Comparison of ENCODE assay signal across 1 cellular context in the genomic region with DNA sequence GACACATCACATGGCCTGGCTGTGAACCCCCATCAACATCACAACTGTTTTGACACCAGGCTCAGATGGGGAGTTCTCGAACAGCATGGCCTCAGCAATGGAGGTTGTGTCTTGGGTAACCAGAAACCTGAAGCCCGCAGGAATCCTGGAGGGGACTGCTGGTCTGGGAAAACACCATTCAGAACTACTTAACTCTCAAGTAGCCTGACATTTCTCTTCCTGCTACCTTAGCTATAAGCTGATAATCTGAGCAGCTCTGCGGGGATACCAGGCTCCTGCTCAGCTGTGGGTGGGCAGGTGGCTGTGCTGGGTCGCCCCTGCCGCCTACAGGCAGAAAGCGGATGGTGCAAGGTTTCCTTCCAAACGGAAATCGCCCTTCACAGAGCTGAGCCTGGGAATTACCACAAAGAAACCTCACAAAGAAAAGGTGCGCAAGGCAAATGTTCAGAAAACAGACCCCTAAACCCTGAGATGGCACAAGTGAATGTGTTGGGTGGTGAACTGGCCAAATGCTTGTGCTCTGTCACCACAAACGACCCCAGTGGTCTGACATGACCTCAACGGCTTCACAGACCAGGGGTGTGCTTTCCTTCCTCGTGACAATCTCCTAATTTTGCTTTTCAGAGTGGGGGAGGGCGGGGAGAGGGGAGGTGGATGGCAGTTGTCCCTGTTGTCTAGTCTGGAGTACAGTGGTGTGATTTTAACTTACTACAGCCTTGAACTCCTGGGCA.
TF ChIP-seq lines count a peak whose summit lies in the region.

No MANE protein-coding gene starts in this region.

TF ChIP-seq in HepG2, 621 proteins besides CTCF, POLR2A, EP300 and RAD21 (continued from another document and continues in another):
- TF ChIP-seq, protein P1, sequence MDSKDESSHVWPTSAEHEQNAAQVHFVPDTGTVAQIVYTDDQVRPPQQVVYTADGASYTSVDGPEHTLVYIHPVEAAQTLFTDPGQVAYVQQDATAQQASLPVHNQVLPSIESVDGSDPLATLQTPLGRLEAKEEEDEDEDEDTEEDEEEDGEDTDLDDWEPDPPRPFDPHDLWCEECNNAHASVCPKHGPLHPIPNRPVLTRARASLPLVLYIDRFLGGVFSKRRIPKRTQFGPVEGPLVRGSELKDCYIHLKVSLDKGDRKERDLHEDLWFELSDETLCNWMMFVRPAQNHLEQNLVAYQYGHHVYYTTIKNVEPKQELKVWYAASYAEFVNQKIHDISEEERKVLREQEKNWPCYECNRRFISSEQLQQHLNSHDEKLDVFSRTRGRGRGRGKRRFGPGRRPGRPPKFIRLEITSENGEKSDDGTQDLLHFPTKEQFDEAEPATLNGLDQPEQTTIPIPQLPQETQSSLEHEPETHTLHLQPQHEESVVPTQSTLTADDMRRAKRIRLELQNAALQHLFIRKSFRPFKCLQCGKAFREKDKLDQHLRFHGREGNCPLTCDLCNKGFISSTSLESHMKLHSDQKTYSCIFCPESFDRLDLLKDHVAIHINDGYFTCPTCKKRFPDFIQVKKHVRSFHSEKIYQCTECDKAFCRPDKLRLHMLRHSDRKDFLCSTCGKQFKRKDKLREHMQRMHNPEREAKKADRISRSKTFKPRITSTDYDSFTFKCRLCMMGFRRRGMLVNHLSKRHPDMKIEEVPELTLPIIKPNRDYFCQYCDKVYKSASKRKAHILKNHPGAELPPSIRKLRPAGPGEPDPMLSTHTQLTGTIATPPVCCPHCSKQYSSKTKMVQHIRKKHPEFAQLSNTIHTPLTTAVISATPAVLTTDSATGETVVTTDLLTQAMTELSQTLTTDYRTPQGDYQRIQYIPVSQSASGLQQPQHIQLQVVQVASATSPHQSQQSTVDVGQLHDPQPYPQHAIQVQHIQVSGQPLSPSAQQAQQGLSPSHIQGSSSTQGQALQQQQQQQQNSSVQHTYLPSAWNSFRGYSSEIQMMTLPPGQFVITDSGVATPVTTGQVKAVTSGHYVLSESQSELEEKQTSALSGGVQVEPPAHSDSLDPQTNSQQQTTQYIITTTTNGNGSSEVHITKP (CRISPR knock-in tag; IDR thresholded peaks at IDR 0.05; ENCODE audit: low read depth), result no peak
- TF ChIP-seq, protein P2, sequence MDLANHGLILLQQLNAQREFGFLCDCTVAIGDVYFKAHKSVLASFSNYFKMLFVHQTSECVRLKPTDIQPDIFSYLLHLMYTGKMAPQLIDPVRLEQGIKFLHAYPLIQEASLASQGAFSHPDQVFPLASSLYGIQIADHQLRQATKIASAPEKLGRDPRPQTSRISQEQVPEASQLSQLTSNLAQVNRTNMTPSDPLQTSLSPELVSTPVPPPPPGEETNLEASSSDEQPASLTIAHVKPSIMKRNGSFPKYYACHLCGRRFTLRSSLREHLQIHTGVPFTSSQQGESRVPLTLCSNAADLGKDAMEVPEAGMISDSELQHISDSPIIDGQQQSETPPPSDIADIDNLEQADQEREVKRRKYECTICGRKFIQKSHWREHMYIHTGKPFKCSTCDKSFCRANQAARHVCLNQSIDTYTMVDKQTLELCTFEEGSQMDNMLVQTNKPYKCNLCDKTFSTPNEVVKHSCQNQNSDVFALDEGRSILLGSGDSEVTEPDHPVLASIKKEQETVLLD (CRISPR knock-in tag; IDR thresholded peaks at IDR 0.05; ENCODE audit: low read depth), result no peak
- TF ChIP-seq ZNF143 (CRISPR knock-in tag; IDR thresholded peaks at IDR 0.05) (no peak), ZNF460 (CRISPR knock-in tag; IDR thresholded peaks at IDR 0.05; ENCODE audit: borderline replicate concordance) (no peak), TCF12 (IDR thresholded peaks at IDR 0.05) (no peak), TCF12 (CRISPR knock-in tag; IDR thresholded peaks at IDR 0.05) (0 out of 2 replicates have a peak, but pooled peaks have one; percentile 31), PCBP2 (optimal IDR thresholded peaks at IDR 0.05; ENCODE audit: low read depth, low read length, poor library complexity, severe bottlenecking) (no peak), HNF4A (CRISPR knock-in tag; IDR thresholded peaks at IDR 0.05) (no peak), PAX8 (CRISPR knock-in tag; IDR thresholded peaks at IDR 0.05; ENCODE audit: borderline replicate concordance) (no peak), NFKBIZ (CRISPR knock-in tag; IDR thresholded peaks at IDR 0.05) (peak; percentile 56; the same call in 1 of the 2 replicates), NR2F6 (IDR thresholded peaks at IDR 0.05) (no peak; the same call in 1 of the 2 replicates), NR2F6 (CRISPR knock-in tag; IDR thresholded peaks at IDR 0.05) (peak; percentile 43; the same call in 1 of the 2 replicates), FOXC1 (CRISPR knock-in tag; IDR thresholded peaks at IDR 0.05; ENCODE audit: borderline replicate concordance) (peak; percentile 95; the same call in 1 of the 2 replicates), ZNF577 (CRISPR knock-in tag; IDR thresholded peaks at IDR 0.05; ENCODE audit: borderline replicate concordance, low read depth) (no peak), ZSCAN31 (CRISPR knock-in tag; IDR thresholded peaks at IDR 0.05; ENCODE audit: low read depth) (0 out of 2 replicates have a peak, but pooled peaks have one; percentile 29), ZNF44 (CRISPR knock-in tag; IDR thresholded peaks at IDR 0.05) (no peak), FOXA1 (IDR thresholded peaks at IDR 0.05) (no peak), FOXA1 (CRISPR knock-in tag; IDR thresholded peaks at IDR 0.05) (0 out of 2 replicates have a peak, but pooled peaks have one; percentile 28), ZNF12 (CRISPR knock-in tag; IDR thresholded peaks at IDR 0.05) (no peak), ZKSCAN5 (CRISPR knock-in tag; IDR thresholded peaks at IDR 0.05) (no peak), ZNF33A (CRISPR knock-in tag; IDR thresholded peaks at IDR 0.05; ENCODE audit: borderline replicate concordance) (no peak; the same call in 1 of the 2 replicates), MAF1 (CRISPR knock-in tag; IDR thresholded peaks at IDR 0.05; ENCODE audit: borderline replicate concordance) (no peak), ZNF20 (CRISPR knock-in tag; IDR thresholded peaks at IDR 0.05) (no peak), KDM5B (CRISPR knock-in tag; IDR thresholded peaks at IDR 0.05; ENCODE audit: borderline replicate concordance) (peak; percentile 76; the same call in 1 of the 2 replicates), SRF (IDR thresholded peaks at IDR 0.05; ENCODE audit: low read depth, low read length) (no peak), SALL1 (CRISPR knock-in tag; IDR thresholded peaks at IDR 0.05) (peak; percentile 72; the same call in 1 of the 2 replicates), BCL6 (CRISPR knock-in tag; IDR thresholded peaks at IDR 0.05) (no peak), KDM5A (IDR thresholded peaks at IDR 0.05; ENCODE audit: borderline replicate concordance, low read length) (no peak), MLLT10 (CRISPR knock-in tag; IDR thresholded peaks at IDR 0.05) (no peak), KDM6A (CRISPR knock-in tag; IDR thresholded peaks at IDR 0.05; ENCODE audit: low read depth) (no peak), ZNF354B (CRISPR knock-in tag; IDR thresholded peaks at IDR 0.05) (no peak), RELA (CRISPR knock-in tag; IDR thresholded peaks at IDR 0.05) (no peak), NFIC (IDR thresholded peaks at IDR 0.05; ENCODE audit: low read length) (no peak), HDAC1 (CRISPR knock-in tag; IDR thresholded peaks at IDR 0.05) (peak; percentile 38; the same call in 1 of the 2 replicates)
- TF ChIP-seq, protein P3, sequence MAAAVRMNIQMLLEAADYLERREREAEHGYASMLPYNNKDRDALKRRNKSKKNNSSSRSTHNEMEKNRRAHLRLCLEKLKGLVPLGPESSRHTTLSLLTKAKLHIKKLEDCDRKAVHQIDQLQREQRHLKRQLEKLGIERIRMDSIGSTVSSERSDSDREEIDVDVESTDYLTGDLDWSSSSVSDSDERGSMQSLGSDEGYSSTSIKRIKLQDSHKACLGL (CRISPR knock-in tag; IDR thresholded peaks at IDR 0.05), result no peak
- TF ChIP-seq, protein P4, sequence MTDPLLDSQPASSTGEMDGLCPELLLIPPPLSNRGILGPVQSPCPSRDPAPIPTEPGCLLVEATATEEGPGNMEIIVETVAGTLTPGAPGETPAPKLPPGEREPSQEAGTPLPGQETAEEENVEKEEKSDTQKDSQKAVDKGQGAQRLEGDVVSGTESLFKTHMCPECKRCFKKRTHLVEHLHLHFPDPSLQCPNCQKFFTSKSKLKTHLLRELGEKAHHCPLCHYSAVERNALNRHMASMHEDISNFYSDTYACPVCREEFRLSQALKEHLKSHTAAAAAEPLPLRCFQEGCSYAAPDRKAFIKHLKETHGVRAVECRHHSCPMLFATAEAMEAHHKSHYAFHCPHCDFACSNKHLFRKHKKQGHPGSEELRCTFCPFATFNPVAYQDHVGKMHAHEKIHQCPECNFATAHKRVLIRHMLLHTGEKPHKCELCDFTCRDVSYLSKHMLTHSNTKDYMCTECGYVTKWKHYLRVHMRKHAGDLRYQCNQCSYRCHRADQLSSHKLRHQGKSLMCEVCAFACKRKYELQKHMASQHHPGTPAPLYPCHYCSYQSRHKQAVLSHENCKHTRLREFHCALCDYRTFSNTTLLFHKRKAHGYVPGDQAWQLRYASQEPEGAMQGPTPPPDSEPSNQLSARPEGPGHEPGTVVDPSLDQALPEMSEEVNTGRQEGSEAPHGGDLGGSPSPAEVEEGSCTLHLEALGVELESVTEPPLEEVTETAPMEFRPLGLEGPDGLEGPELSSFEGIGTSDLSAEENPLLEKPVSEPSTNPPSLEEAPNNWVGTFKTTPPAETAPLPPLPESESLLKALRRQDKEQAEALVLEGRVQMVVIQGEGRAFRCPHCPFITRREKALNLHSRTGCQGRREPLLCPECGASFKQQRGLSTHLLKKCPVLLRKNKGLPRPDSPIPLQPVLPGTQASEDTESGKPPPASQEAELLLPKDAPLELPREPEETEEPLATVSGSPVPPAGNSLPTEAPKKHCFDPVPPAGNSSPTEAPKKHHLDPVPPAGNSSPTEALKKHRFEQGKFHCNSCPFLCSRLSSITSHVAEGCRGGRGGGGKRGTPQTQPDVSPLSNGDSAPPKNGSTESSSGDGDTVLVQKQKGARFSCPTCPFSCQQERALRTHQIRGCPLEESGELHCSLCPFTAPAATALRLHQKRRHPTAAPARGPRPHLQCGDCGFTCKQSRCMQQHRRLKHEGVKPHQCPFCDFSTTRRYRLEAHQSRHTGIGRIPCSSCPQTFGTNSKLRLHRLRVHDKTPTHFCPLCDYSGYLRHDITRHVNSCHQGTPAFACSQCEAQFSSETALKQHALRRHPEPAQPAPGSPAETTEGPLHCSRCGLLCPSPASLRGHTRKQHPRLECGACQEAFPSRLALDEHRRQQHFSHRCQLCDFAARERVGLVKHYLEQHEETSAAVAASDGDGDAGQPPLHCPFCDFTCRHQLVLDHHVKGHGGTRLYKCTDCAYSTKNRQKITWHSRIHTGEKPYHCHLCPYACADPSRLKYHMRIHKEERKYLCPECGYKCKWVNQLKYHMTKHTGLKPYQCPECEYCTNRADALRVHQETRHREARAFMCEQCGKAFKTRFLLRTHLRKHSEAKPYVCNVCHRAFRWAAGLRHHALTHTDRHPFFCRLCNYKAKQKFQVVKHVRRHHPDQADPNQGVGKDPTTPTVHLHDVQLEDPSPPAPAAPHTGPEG (CRISPR knock-in tag; IDR thresholded peaks at IDR 0.05), result no peak
- TF ChIP-seq, protein P5, sequence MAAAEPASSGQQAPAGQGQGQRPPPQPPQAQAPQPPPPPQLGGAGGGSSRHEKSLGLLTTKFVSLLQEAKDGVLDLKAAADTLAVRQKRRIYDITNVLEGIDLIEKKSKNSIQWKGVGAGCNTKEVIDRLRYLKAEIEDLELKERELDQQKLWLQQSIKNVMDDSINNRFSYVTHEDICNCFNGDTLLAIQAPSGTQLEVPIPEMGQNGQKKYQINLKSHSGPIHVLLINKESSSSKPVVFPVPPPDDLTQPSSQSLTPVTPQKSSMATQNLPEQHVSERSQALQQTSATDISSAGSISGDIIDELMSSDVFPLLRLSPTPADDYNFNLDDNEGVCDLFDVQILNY (CRISPR knock-in tag; conservative IDR thresholded peaks at IDR 0.05), result 0 out of 2 replicates have a peak, but pooled peaks have one; percentile 23
- TF ChIP-seq, protein P6, sequence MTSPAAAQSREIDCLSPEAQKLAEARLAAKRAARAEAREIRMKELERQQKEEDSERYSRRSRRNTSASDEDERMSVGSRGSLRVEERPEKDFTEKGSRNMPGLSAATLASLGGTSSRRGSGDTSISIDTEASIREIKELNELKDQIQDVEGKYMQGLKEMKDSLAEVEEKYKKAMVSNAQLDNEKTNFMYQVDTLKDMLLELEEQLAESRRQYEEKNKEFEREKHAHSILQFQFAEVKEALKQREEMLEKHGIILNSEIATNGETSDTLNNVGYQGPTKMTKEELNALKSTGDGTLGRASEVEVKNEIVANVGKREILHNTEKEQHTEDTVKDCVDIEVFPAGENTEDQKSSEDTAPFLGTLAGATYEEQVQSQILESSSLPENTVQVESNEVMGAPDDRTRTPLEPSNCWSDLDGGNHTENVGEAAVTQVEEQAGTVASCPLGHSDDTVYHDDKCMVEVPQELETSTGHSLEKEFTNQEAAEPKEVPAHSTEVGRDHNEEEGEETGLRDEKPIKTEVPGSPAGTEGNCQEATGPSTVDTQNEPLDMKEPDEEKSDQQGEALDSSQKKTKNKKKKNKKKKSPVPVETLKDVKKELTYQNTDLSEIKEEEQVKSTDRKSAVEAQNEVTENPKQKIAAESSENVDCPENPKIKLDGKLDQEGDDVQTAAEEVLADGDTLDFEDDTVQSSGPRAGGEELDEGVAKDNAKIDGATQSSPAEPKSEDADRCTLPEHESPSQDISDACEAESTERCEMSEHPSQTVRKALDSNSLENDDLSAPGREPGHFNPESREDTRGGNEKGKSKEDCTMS (CRISPR knock-in tag; conservative IDR thresholded peaks at IDR 0.05), result no peak
- TF ChIP-seq, protein P7, sequence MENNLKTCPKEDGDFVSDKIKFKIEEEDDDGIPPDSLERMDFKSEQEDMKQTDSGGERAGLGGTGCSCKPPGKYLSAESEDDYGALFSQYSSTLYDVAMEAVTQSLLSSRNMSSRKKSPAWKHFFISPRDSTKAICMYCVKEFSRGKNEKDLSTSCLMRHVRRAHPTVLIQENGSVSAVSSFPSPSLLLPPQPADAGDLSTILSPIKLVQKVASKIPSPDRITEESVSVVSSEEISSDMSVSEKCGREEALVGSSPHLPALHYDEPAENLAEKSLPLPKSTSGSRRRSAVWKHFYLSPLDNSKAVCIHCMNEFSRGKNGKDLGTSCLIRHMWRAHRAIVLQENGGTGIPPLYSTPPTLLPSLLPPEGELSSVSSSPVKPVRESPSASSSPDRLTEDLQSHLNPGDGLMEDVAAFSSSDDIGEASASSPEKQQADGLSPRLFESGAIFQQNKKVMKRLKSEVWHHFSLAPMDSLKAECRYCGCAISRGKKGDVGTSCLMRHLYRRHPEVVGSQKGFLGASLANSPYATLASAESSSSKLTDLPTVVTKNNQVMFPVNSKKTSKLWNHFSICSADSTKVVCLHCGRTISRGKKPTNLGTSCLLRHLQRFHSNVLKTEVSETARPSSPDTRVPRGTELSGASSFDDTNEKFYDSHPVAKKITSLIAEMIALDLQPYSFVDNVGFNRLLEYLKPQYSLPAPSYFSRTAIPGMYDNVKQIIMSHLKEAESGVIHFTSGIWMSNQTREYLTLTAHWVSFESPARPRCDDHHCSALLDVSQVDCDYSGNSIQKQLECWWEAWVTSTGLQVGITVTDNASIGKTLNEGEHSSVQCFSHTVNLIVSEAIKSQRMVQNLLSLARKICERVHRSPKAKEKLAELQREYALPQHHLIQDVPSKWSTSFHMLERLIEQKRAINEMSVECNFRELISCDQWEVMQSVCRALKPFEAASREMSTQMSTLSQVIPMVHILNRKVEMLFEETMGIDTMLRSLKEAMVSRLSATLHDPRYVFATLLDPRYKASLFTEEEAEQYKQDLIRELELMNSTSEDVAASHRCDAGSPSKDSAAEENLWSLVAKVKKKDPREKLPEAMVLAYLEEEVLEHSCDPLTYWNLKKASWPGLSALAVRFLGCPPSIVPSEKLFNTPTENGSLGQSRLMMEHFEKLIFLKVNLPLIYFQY (CRISPR knock-in tag; IDR thresholded peaks at IDR 0.05; ENCODE audit: borderline replicate concordance), result no peak
